Comparison of ENCODE assay signal across 19 cellular contexts in the genomic region with DNA sequence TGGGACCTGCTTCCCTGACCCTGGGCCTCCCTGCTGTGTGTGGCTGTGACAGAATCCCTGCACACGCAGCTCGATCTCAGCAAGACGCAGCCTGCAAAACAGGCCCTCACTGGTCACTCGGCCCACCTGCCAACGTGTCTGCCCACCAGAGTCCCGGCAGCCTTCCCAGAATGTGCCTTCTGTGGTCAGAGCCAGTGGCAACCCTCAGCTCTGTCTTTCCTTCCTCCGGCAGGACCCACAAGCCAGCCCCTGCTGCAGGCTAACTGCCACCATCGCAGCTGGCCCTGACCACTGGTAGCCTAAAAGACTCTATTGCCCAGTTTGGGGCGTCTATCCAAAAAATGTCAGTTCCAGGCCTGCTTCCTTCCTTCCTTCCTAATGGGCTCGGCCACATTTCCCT.
"Had no signal": no experiment of that assay in that cellular context is flagged by ENCODE, and none has a peak within 500 bp of the region (broad histone marks: within the 10 kb centered on the region; RNA-seq: fewer than 3 reads in every experiment).

No MANE protein-coding gene starts in this region.

- H3K36me3 Mint-ChIP-seq: activated naive CD4-positive, alpha-beta T cell treated with anti-CD3 and anti-CD28 coated beads, Interleukin-2, amount 50 U/mL, for 24 hours; memory B cell; natural killer cell treated with Interleukin-12 subunit alpha and Interleukin-12 subunit beta and Interleukin-15 and Interleukin-18, amount 100 ng/mL, for 72 hours had no signal

- H3K27ac ChIP-seq: left ventricle myocardium inferior, psoas muscle, tibial artery, uterus had no signal

- H3K27me3 Mint-ChIP-seq: activated B cell treated with CpG ODN at 0.5 μM for 24 hours; activated CD8-positive, alpha-beta T cell treated with anti-CD3 and anti-CD28 coated beads for 36 hours; activated naive CD4-positive, alpha-beta T cell treated with anti-CD3 and anti-CD28 coated beads, Interleukin-2, amount 50 U/mL, for 24 hours; natural killer cell treated with Interleukin-12 subunit alpha and Interleukin-12 subunit beta and Interleukin-15 and Interleukin-18, amount 100 ng/mL, for 72 hours had no signal

- H3K36me3 ChIP-seq: left ventricle myocardium inferior, tibial artery, uterus had no signal

- H3K4me3 Mint-ChIP-seq: activated B cell treated with CpG ODN at 0.5 μM for 24 hours; activated CD8-positive, alpha-beta T cell treated with anti-CD3 and anti-CD28 coated beads for 36 hours; activated naive CD4-positive, alpha-beta T cell treated with anti-CD3 and anti-CD28 coated beads, Interleukin-2, amount 50 U/mL, for 24 hours; activated T-cell treated with anti-CD3 and anti-CD28 coated beads, Interleukin-2, amount 50 U/mL, for 4 hours; dendritic cell treated with granulocyte-macrophage colony-stimulating factor and Interleukin-4, amounts not matched to agents 40 ng/mL and 50 ng/mL, for 4 days; memory B cell; natural killer cell treated with Interleukin-12 subunit alpha and Interleukin-12 subunit beta and Interleukin-15 and Interleukin-18, amount 100 ng/mL, for 72 hours had no signal

- ATAC-seq: activated CD8-positive, alpha-beta T cell treated with anti-CD3 and anti-CD28 coated beads for 36 hours; activated T-cell treated with anti-CD3 and anti-CD28 coated beads, Interleukin-2, amount 50 U/mL, for 4 hours; natural killer cell treated with Interleukin-12 subunit alpha and Interleukin-12 subunit beta and Interleukin-15 and Interleukin-18, amount 100 ng/mL, for 72 hours; psoas muscle; sciatic nerve had no signal

- DNase-seq: activated B cell treated with CpG ODN at 0.5 μM for 24 hours; activated CD4-positive, alpha-beta T cell treated with anti-CD3 and anti-CD28 coated beads for 48 hours; activated CD8-positive, alpha-beta T cell treated with anti-CD3 and anti-CD28 coated beads for 36 hours; activated effector memory CD4-positive, alpha-beta T cell treated with Interleukin-2 at 50 U/mL for 16 hours; activated T-cell treated with anti-CD3 and anti-CD28 coated beads, Interleukin-2, amount 50 U/mL, for 4 hours; central memory CD4-positive, alpha-beta T cell; effector memory CD4-positive, alpha-beta T cell; foreskin fibroblast; glutamatergic neuron; left ventricle myocardium inferior; stimulated activated CD4-positive, alpha-beta T cell treated with anti-CD3 and anti-CD28 coated beads, Interleukin-1b, Interleukin-23, amount 100 ng/mL, for 48 hours; tibial artery; uterus had no signal

- H3K4me3 ChIP-seq: left ventricle myocardium inferior, psoas muscle, tibial artery, uterus had no signal

- H3K9me3 Mint-ChIP-seq: activated B cell treated with CpG ODN at 0.5 μM for 24 hours; activated CD8-positive, alpha-beta T cell treated with anti-CD3 and anti-CD28 coated beads for 36 hours; activated naive CD4-positive, alpha-beta T cell treated with anti-CD3 and anti-CD28 coated beads, Interleukin-2, amount 50 U/mL, for 24 hours; activated T-cell treated with anti-CD3 and anti-CD28 coated beads, Interleukin-2, amount 50 U/mL, for 4 hours; dendritic cell treated with granulocyte-macrophage colony-stimulating factor and Interleukin-4, amounts not matched to agents 40 ng/mL and 50 ng/mL, for 4 days; memory B cell; natural killer cell treated with Interleukin-12 subunit alpha and Interleukin-12 subunit beta and Interleukin-15 and Interleukin-18, amount 100 ng/mL, for 72 hours had no signal

- H3K27me3 ChIP-seq: tibial artery, uterus had no signal

- H3K27ac Mint-ChIP-seq: activated B cell treated with CpG ODN at 0.5 μM for 24 hours; activated CD8-positive, alpha-beta T cell treated with anti-CD3 and anti-CD28 coated beads for 36 hours; activated naive CD4-positive, alpha-beta T cell treated with anti-CD3 and anti-CD28 coated beads, Interleukin-2, amount 50 U/mL, for 24 hours; dendritic cell treated with granulocyte-macrophage colony-stimulating factor and Interleukin-4, amounts not matched to agents 40 ng/mL and 50 ng/mL, for 4 days; memory B cell; natural killer cell treated with Interleukin-12 subunit alpha and Interleukin-12 subunit beta and Interleukin-15 and Interleukin-18, amount 100 ng/mL, for 72 hours had no signal

- H3K9me3 ChIP-seq: left ventricle myocardium inferior, psoas muscle, tibial artery, uterus had no signal

- H3K4me1 ChIP-seq: left ventricle myocardium inferior, uterus had no signal
